In the genomic region with DNA sequence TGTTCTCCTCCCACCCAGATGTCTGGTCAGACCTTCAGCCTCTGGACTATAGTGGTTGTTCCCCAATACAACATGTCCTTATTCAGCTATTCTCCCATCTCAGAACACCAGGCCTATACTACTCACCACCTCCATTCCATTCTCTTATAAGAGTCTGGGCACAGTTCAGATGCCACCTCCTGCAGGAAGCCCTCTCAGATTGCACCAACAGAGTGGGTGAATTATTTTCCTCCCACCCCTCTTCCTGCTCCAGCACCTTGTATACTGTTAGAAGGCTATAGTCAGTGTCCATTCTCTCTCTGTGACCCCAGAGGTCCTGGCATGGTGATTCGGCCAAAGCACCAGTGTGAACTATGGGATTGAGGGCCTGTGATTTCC, we compare ENCODE assay signal across 19 cellular contexts.
DNase-seq lines count a peak whose midpoint lies in the region; ATAC-seq and TF ChIP-seq lines count a peak whose summit lies in the region.
"Had no signal": no experiment of that assay in that cellular context is flagged by ENCODE, and none has a peak within 500 bp of the region (broad histone marks: within the 10 kb centered on the region; RNA-seq: fewer than 3 reads in every experiment).

No MANE protein-coding gene starts in this region.

- no peak for ATAC-seq in T-cell (replicated peaks in 1 of 4)
- no peak for ATAC-seq in GM21515 (IDR thresholded peaks at IDR 0.05; ENCODE audit: unreplicated experiment)
- ATAC-seq: PC-3 had no signal

- H2AFZ ChIP-seq in GM23248: no peak overlapping the region
- H2AFZ ChIP-seq in MM.1S (ENCODE audit: low read length): no peak overlapping the region

- H3K27me3 ChIP-seq in GM23248 (replicated peaks; ENCODE audit: insufficient read depth): no peaks in the 10 kb centered on the region
- H3K27me3 ChIP-seq in mesendoderm (ENCODE audit: insufficient read depth, low read length, poor library complexity): no peaks in the 10 kb centered on the region
- H3K27me3 ChIP-seq in skeletal muscle satellite cell (ENCODE audit: control insufficient read depth, insufficient read depth, low read length): no peaks in the 10 kb centered on the region
- no peaks in the 10 kb centered on the region for H3K27me3 ChIP-seq in ovary
- no peaks in the 10 kb centered on the region for H3K27me3 ChIP-seq in MM.1S (replicated peaks; ENCODE audit: insufficient read depth, low read length)
- H3K27me3 ChIP-seq: SJCRH30 had no signal

- no peak overlapping the region for H2BK15ac ChIP-seq in mesendoderm (replicated peaks; ENCODE audit: low read depth)

- H3K23ac ChIP-seq in mesendoderm (ENCODE audit: low read length): no peak overlapping the region

- peaks cover 8% of the 10 kb centered on the region for H3K79me1 ChIP-seq in mesendoderm (ENCODE audit: low read length)

- H3K36me3 Mint-ChIP-seq in T-cell: no peaks in the 10 kb centered on the region

- H3K27ac Mint-ChIP-seq in T-cell: no peak overlapping the region

- in situ Hi-C loops in GM23248 (cut with MboI): no loop called here

- no peak for TF ChIP-seq CTCF in ovary (IDR thresholded peaks at IDR 0.05)
- TF ChIP-seq CTCF in MM.1S (IDR thresholded peaks at IDR 0.05; ENCODE audit: low read length): no peak

- TF ChIP-seq POLR2A in ovary (IDR thresholded peaks at IDR 0.05): no peak

- H2BK120ac ChIP-seq in mesendoderm (ENCODE audit: low read depth, low read length): no peak overlapping the region

- H3K27ac ChIP-seq in GM23248: peak overlapping the region; percentile 91
- H3K27ac ChIP-seq in SK-N-MC: peak overlapping the region; percentile 88
- no peak overlapping the region for H3K27ac ChIP-seq in mesendoderm (ENCODE audit: low read depth, low read length)
- no peak overlapping the region for H3K27ac ChIP-seq in ovary
- no peak overlapping the region for H3K27ac ChIP-seq in MM.1S (ENCODE audit: low read length)
- H3K27ac ChIP-seq: C4-2B, SJCRH30 had no signal

- no peak overlapping the region for H3K4ac ChIP-seq in mesendoderm (ENCODE audit: low read depth, low read length)

- peak overlapping the region; percentile 70 for H3K9ac ChIP-seq in GM23248
- no peak overlapping the region for H3K9ac ChIP-seq in SK-N-MC (ENCODE audit: insufficient read length)
- no peak overlapping the region for H3K9ac ChIP-seq in mesendoderm (ENCODE audit: low read length)
- H3K9ac ChIP-seq in skeletal muscle satellite cell (ENCODE audit: low read depth, low read length): peak overlapping the region; percentile 61
- H3K9ac ChIP-seq in MM.1S (ENCODE audit: low read length): no peak overlapping the region

- 100% methylated on average over 1 of the region's 1 CpG for WGBS in GM23248 (ENCODE audit: low coverage in 1 of 2, low lambda C conversion rate in 2 of 2, missing lambda C conversion rate in 2 of 2), 2 experiments
- no CpG with 5 or more reads among the region's 1 CpG for WGBS in mesendoderm (ENCODE audit: extremely low coverage, insufficient coverage, low lambda C conversion rate)
- 73 to 82% (median 76%) methylated on average over 1 of the region's 1 CpG for WGBS in ovary, 3 donors

- CTCF ChIA-PET in T-cell (lab: Charles Lee): no interaction called here

- H3F3A ChIP-seq in GM23248 (ENCODE audit: insufficient read depth) (peaks cover 63% of the 10 kb centered on the region), MM.1S (ENCODE audit: insufficient read depth, low read length) (no peaks in the 10 kb centered on the region)

- TF ChIP-seq EP300 in ovary (IDR thresholded peaks at IDR 0.05): no peak

- H4K20me1 ChIP-seq in GM23248 (ENCODE audit: insufficient read depth) (no peaks in the 10 kb centered on the region), MM.1S (ENCODE audit: insufficient read depth, low read length) (no peaks in the 10 kb centered on the region)

- H3K9me2 ChIP-seq in GM23248 (ENCODE audit: insufficient read depth) (no peaks in the 10 kb centered on the region), MM.1S (replicated peaks; ENCODE audit: insufficient read depth, low read length) (no peaks in the 10 kb centered on the region)

- POLR2A ChIA-PET in T-cell (lab: Charles Lee): no interaction called here

- no peak overlapping the region for H3K4me3 Mint-ChIP-seq in T-cell

- H3K4me1 ChIP-seq in GM23248 (ENCODE audit: insufficient read depth) (peaks cover 54% of the 10 kb centered on the region), mesendoderm (ENCODE audit: control insufficient read depth, low read depth, low read length) (peaks cover 19% of the 10 kb centered on the region), skeletal muscle satellite cell (ENCODE audit: control insufficient read depth, insufficient read depth, low read length) (peaks cover 73% of the 10 kb centered on the region), ovary (ENCODE audit: insufficient read depth) (peaks cover 36% of the 10 kb centered on the region), MM.1S (ENCODE audit: low read length) (no peaks in the 10 kb centered on the region)

- no peak overlapping the region for H3K4me3 ChIP-seq in GM23248
- H3K4me3 ChIP-seq in SK-N-MC: no peak overlapping the region
- no peak overlapping the region for H3K4me3 ChIP-seq in mesendoderm (ENCODE audit: low read length)
- no peak overlapping the region for H3K4me3 ChIP-seq in skeletal muscle satellite cell (ENCODE audit: low read length)
- H3K4me3 ChIP-seq in ovary: no peak overlapping the region
- H3K4me3 ChIP-seq in MM.1S (ENCODE audit: low read length): no peak overlapping the region
- H3K4me3 ChIP-seq: SJCRH30 had no signal

- H3K79me2 ChIP-seq in GM23248 (ENCODE audit: insufficient read depth): peaks cover 29% of the 10 kb centered on the region; the same call in 1 of the 2 replicates
- H3K79me2 ChIP-seq in mesendoderm (ENCODE audit: control insufficient read depth, insufficient read depth, low read length): no peaks in the 10 kb centered on the region
- H3K79me2 ChIP-seq in MM.1S (ENCODE audit: low read length): no peaks in the 10 kb centered on the region

- peak overlapping the region; percentile 43 for H2AK5ac ChIP-seq in mesendoderm (ENCODE audit: low read length)

- intact Hi-C loops in ovary (cut with DNase I): no loop called here

- H3K4me2 ChIP-seq in GM23248 (ENCODE audit: unreplicated experiment) (peak overlapping the region; percentile 15), mesendoderm (ENCODE audit: low read length) (no peak overlapping the region), skeletal muscle satellite cell (ENCODE audit: low read length) (no peak overlapping the region), MM.1S (ENCODE audit: low read depth, low read length) (no peak overlapping the region)

- DNase-seq in GM23248 (no peak), SK-N-MC (ENCODE audit: low read depth, low spot score) (no peak), mesendoderm (no peak), T-cell (no peak), ovary (no peak), MM.1S (no peak)
- DNase-seq: ACHN, AML-193, DMS79, KG1, MV-4-11, NCI-H187, NCI-H345, NCI-H524 treated with DMSO at 0.1 percent for 48 hours, SJCRH30 had no signal

- H4K8ac ChIP-seq in mesendoderm (ENCODE audit: low read depth, low read length): no peak overlapping the region

- H3K27me3 Mint-ChIP-seq in T-cell: peaks cover 0 to 3% of the 10 kb centered on the region in 2 donors

- H2BK5ac ChIP-seq in mesendoderm (ENCODE audit: low read length): peak overlapping the region; percentile 49

- H4K5ac ChIP-seq in mesendoderm (ENCODE audit: low read length): no peak overlapping the region

- no peaks in the 10 kb centered on the region for H3K4me1 Mint-ChIP-seq in T-cell

- H3K9me3 Mint-ChIP-seq in T-cell: no peaks in the 10 kb centered on the region

- H3K18ac ChIP-seq in mesendoderm (ENCODE audit: low read length): no peak overlapping the region

- H3K9me3 ChIP-seq in GM23248 (ENCODE audit: low read depth) (no peaks in the 10 kb centered on the region), SK-N-MC (ENCODE audit: low read depth, low read length) (no peaks in the 10 kb centered on the region), skeletal muscle satellite cell (replicated peaks; ENCODE audit: low read length) (no peaks in the 10 kb centered on the region), ovary (no peaks in the 10 kb centered on the region), MM.1S (replicated peaks; ENCODE audit: insufficient read depth, low read length) (no peaks in the 10 kb centered on the region)
- H3K9me3 ChIP-seq: SJCRH30 had no signal

- H3K36me3 ChIP-seq in GM23248 (ENCODE audit: low read depth): no peaks in the 10 kb centered on the region
- no peaks in the 10 kb centered on the region for H3K36me3 ChIP-seq in SK-N-MC (ENCODE audit: insufficient read depth, low read length)
- H3K36me3 ChIP-seq in mesendoderm (ENCODE audit: control insufficient read depth, insufficient read depth, low read length): no peaks in the 10 kb centered on the region
- no peaks in the 10 kb centered on the region for H3K36me3 ChIP-seq in skeletal muscle satellite cell (ENCODE audit: insufficient read depth, low read length)
- H3K36me3 ChIP-seq in ovary: no peaks in the 10 kb centered on the region
- H3K36me3 ChIP-seq in MM.1S (replicated peaks; ENCODE audit: insufficient read depth, low read length): no peaks in the 10 kb centered on the region
- H3K36me3 ChIP-seq: SJCRH30 had no signal

- peak overlapping the region; percentile 50 for H3K56ac ChIP-seq in mesendoderm (ENCODE audit: low read length)

Comparison
In these comparisons a context has a peak if more than half of its experiments do, and no peak if none do; other contexts are left out.
1. H3K27ac ChIP-seq: peak in GM23248 (single experiment) and SK-N-MC (single experiment); none in mesendoderm (single experiment), ovary (0 of 2) and MM.1S (single experiment).
2. H3K9ac ChIP-seq: peak in GM23248 (single experiment) and skeletal muscle satellite cell (single experiment); none in SK-N-MC (single experiment), mesendoderm (single experiment) and MM.1S (single experiment).